36 cellular contexts compared by ENCODE assay signal in genomic region chr4:153798901-153799707, GRCh38. TPM values are rescaled to one million over a fixed set of nuclear protein-coding genes. Genes with fewer than 3 reads are reported as not detected.
"Had no signal": no experiment of that assay in that cellular context is flagged by ENCODE, and none has a peak within 500 bp of the region (broad histone marks: within the 10 kb centered on the region; RNA-seq: fewer than 3 reads in every experiment).

No MANE protein-coding gene starts in this region.

- H3K4me3 ChIP-seq: ascending aorta, heart right ventricle, psoas muscle, smooth muscle cell, uterus had no signal

- H3K9me3 Mint-ChIP-seq: activated naive CD4-positive, alpha-beta T cell treated with anti-CD3 and anti-CD28 coated beads, Interleukin-2, amount 10 ng/mL, durations not matched to agents 7 days and 5 days; activated naive CD8-positive, alpha-beta T cell treated with anti-CD3 and anti-CD28 coated beads, Interleukin-2, amount 10 ng/mL, durations not matched to agents 7 days and 5 days; brain; effector memory CD8-positive, alpha-beta T cell; mesothelial cell of epicardium; naive B cell; stimulated activated memory B cell treated with anti-CD40 and anti-IgM and Interleukin-4, amounts not matched to agents 10 μg/mL and 1 μg/mL and 100 μg/mL, for 72 hours; stimulated activated naive CD8-positive, alpha-beta T cell treated with anti-CD3 and anti-CD28 coated beads, Interleukin-15, amount 100 ng/mL, for 72 hours; T-helper 1 cell treated with Interleukin-12 subunit alpha and Interleukin-12 subunit beta and Interleukin-4 antibody, amounts not matched to agents 30 μg/mL and 1 μg/mL, for 36 hours; type B pancreatic cell had no signal

- H3K4me1 Mint-ChIP-seq: activated naive CD4-positive, alpha-beta T cell treated with anti-CD3 and anti-CD28 coated beads, Interleukin-2, amount 10 ng/mL, durations not matched to agents 7 days and 5 days; activated naive CD8-positive, alpha-beta T cell treated with anti-CD3 and anti-CD28 coated beads, Interleukin-2, amount 10 ng/mL, durations not matched to agents 7 days and 5 days; naive B cell; stimulated activated memory B cell treated with anti-CD40 and anti-IgM and Interleukin-4, amounts not matched to agents 10 μg/mL and 1 μg/mL and 100 μg/mL, for 72 hours; stimulated activated naive CD8-positive, alpha-beta T cell treated with anti-CD3 and anti-CD28 coated beads, Interleukin-15, amount 100 ng/mL, for 72 hours had no signal

- H2AFZ ChIP-seq: parathyroid adenoma had no signal

- H3K36me3 Mint-ChIP-seq: activated naive CD4-positive, alpha-beta T cell treated with anti-CD3 and anti-CD28 coated beads, Interleukin-2, amount 10 ng/mL, durations not matched to agents 7 days and 5 days; activated naive CD8-positive, alpha-beta T cell treated with anti-CD3 and anti-CD28 coated beads, Interleukin-2, amount 10 ng/mL, durations not matched to agents 7 days and 5 days; brain; mesothelial cell of epicardium; naive B cell; stimulated activated memory B cell treated with anti-CD40 and anti-IgM and Interleukin-4, amounts not matched to agents 10 μg/mL and 1 μg/mL and 100 μg/mL, for 72 hours; type B pancreatic cell had no signal

- H3K9ac ChIP-seq: parathyroid adenoma had no signal

- H3K4me3 Mint-ChIP-seq: activated naive CD4-positive, alpha-beta T cell treated with anti-CD3 and anti-CD28 coated beads, Interleukin-2, amount 10 ng/mL, durations not matched to agents 7 days and 5 days; activated naive CD8-positive, alpha-beta T cell treated with anti-CD3 and anti-CD28 coated beads, Interleukin-2, amount 10 ng/mL, durations not matched to agents 7 days and 5 days; brain; effector memory CD8-positive, alpha-beta T cell; mesothelial cell of epicardium; naive B cell; neural crest cell; stimulated activated memory B cell treated with anti-CD40 and anti-IgM and Interleukin-4, amounts not matched to agents 10 μg/mL and 1 μg/mL and 100 μg/mL, for 72 hours; stimulated activated naive CD8-positive, alpha-beta T cell treated with anti-CD3 and anti-CD28 coated beads, Interleukin-15, amount 100 ng/mL, for 72 hours; T-helper 1 cell treated with Interleukin-12 subunit alpha and Interleukin-12 subunit beta and Interleukin-4 antibody, amounts not matched to agents 30 μg/mL and 1 μg/mL, for 36 hours; type B pancreatic cell had no signal

- H3K9me3 ChIP-seq: ascending aorta, heart right ventricle, psoas muscle, uterus had no signal

- H3K27ac Mint-ChIP-seq: activated naive CD4-positive, alpha-beta T cell treated with anti-CD3 and anti-CD28 coated beads, Interleukin-2, amount 10 ng/mL, durations not matched to agents 7 days and 5 days; activated naive CD8-positive, alpha-beta T cell treated with anti-CD3 and anti-CD28 coated beads, Interleukin-2, amount 10 ng/mL, durations not matched to agents 7 days and 5 days; effector memory CD8-positive, alpha-beta T cell; mesothelial cell of epicardium; naive B cell; stimulated activated memory B cell treated with anti-CD40 and anti-IgM and Interleukin-4, amounts not matched to agents 10 μg/mL and 1 μg/mL and 100 μg/mL, for 72 hours; stimulated activated naive CD8-positive, alpha-beta T cell treated with anti-CD3 and anti-CD28 coated beads, Interleukin-15, amount 100 ng/mL, for 72 hours; T-helper 1 cell treated with Interleukin-12 subunit alpha and Interleukin-12 subunit beta and Interleukin-4 antibody, amounts not matched to agents 30 μg/mL and 1 μg/mL, for 36 hours; type B pancreatic cell had no signal

- H3K27me3 ChIP-seq: ascending aorta, uterus had no signal

- H3K79me2 ChIP-seq: parathyroid adenoma had no signal

- DNase-seq: activated CD4-positive, alpha-beta T cell treated with anti-CD3 and anti-CD28 coated beads for 48 hours; activated CD4-positive, alpha-beta T cell treated with anti-CD3 and anti-CD28 coated beads, Interleukin-2, amount 50 U/mL, for 48 hours; activated CD8-positive, alpha-beta memory T cell treated with anti-CD3 and anti-CD28 coated beads for 24 hours; activated gamma-delta T cell; activated naive CD4-positive, alpha-beta T cell treated with anti-CD3 and anti-CD28 coated beads, Interleukin-2, amount 10 ng/mL, durations not matched to agents 7 days and 5 days; activated naive CD8-positive, alpha-beta T cell treated with anti-CD3 and anti-CD28 coated beads, Interleukin-2, amount 10 ng/mL, durations not matched to agents 7 days and 5 days; activated T-cell treated with anti-CD3 and anti-CD28 coated beads, Interleukin-2, amount 50 U/mL, for 1 hour; caudate nucleus; cortex of kidney; effector memory CD8-positive, alpha-beta T cell; heart right ventricle; islet precursor cell; left ventricle myocardium superior; mammary epithelial cell; naive B cell; occipital lobe; stimulated activated CD4-positive, alpha-beta T cell treated with anti-CD3 and anti-CD28 coated beads, Interleukin-1b, Interleukin-23, amount 100 ng/mL, for 48 hours; stimulated activated CD4-positive, alpha-beta T cell treated with anti-CD3 and anti-CD28 coated beads, Interleukin-4, amount 100 ng/mL, for 4 hours; stimulated activated CD8-positive, alpha-beta memory T cell treated with anti-CD3 and anti-CD28 coated beads, Interleukin-4, amount 100 ng/mL, for 48 hours; stimulated activated naive CD8-positive, alpha-beta T cell treated with anti-CD3 and anti-CD28 coated beads, Interleukin-15, amount 100 ng/mL, for 72 hours; substantia nigra; T-helper 9 cell; uterus had no signal

- H3K36me3 ChIP-seq: ascending aorta, heart right ventricle, uterus had no signal

- H3K27ac ChIP-seq: ascending aorta, heart right ventricle, parathyroid adenoma, psoas muscle, uterus, VCaP had no signal

- H3K4me2 ChIP-seq: smooth muscle cell had no signal

- H3K4me1 ChIP-seq: ascending aorta, parathyroid adenoma, psoas muscle, uterus had no signal

RNA-seq across cellular contexts. Expression of gene SFRP2, which starts 10.2 kb away (rescaled TPM):
- total RNA-seq: activated naive CD8-positive, alpha-beta T cell treated with anti-CD3 and anti-CD28 coated beads, Interleukin-2, amount 10 ng/mL, durations not matched to agents 7 days and 5 days; glomerular endothelial cell; mammary epithelial cell had no signal

RNA-seq across cellular contexts. Expression of gene RNF175, which starts 39.3 kb away (rescaled TPM):
- total RNA-seq: activated naive CD8-positive, alpha-beta T cell treated with anti-CD3 and anti-CD28 coated beads, Interleukin-2, amount 10 ng/mL, durations not matched to agents 7 days and 5 days; ascending aorta; fibroblast of lung; glomerular endothelial cell; psoas muscle had no signal
